8 cellular contexts compared by ENCODE assay signal in the genomic region with DNA sequence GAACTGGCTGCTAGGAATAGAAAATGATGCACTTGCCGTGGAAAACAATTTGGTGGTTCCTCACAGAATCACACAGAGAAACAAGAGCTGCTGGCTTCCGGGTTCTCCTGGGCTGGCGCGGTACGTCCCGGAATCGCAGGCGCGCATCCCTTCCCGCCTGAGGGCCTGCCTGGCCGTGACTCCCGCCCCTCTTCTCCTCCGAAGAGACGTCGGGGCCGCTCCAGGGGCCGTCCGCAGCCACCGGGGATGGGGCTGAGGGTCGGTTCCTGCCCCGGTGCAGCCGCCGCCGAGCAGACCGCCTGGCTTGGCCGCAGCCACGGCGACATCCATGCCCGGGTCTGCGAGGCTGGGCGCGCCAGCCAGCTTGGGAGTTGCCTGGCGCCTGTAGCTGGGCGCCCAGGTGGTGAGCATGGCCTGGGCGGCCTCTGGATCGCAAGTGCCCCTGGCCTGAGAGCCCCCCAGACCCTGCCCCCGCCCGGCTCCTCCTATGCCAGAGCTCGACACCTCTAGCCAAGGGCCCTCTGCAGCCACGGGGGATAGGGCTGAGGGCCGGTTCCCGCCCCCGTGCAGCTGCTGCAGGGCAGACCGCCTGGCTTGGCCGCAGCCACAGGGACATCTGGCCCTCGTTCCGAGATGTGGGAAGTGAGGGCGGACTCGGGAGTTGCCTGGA.
DNase-seq lines count a peak whose midpoint lies in the region; ATAC-seq, FAIRE-seq and TF ChIP-seq lines count a peak whose summit lies in the region.
"Not testable (repeated sequence)": the region's sequence is repeated elsewhere in the genome, so short reads cannot be mapped to it uniquely, and the experiment has no call there.

No MANE protein-coding gene starts in this region.

- intact Hi-C loops in HepG2 (cut with micrococcal nuclease; ENCODE audit: unreplicated experiment), result not testable (repeated sequence)

- DNase-seq in A172 (ENCODE audit: low spot score), result peak; percentile 1
- peak; percentile 36 for DNase-seq in NAMALWA (ENCODE audit: low spot score)
- DNase-seq in activated T-cell treated with anti-CD3 and anti-CD28 coated beads for 48 hours (ENCODE audit: low read depth), result peak; percentile 32
- DNase-seq in ecto neural progenitor cell (ENCODE audit: low spot score), result peak; percentile 49
- DNase-seq in HepG2 (ENCODE audit: low spot score), result not testable (repeated sequence)

- TSS peak; percentile 38 for BruUV-seq in HepG2 (replicated peaks; lab: Mats Ljungman, UMichigan)

- POLR2A ChIA-PET in HepG2 (lab: Yijun Ruan, JAX), result not testable (repeated sequence)

- not testable (repeated sequence) for H2AFZ ChIP-seq in HepG2 (ENCODE audit: low read length)

- H3K9ac ChIP-seq in HepG2 (ENCODE audit: insufficient read depth, low read depth, low read length), result not testable (repeated sequence)

- TF ChIP-seq CTCF in HepG2 (CRISPR knock-in tag; IDR thresholded peaks at IDR 0.05), result not testable (repeated sequence)

- CTCF ChIA-PET in HepG2 (lab: Yijun Ruan, JAX; ENCODE audit: low intra/inter-chr PET ratio, low total read pairs), result not testable (repeated sequence)

- H3K36me3 ChIP-seq in HepG2 (replicated peaks in 1 of 2; ENCODE audit: control insufficient read depth in 1 of 2, insufficient read depth in 2 of 2, low read length in 2 of 2), result not testable (repeated sequence)

- H3K4me2 ChIP-seq in HepG2 (ENCODE audit: low read depth, low read length), result peak overlapping the region; percentile 55

- not testable (repeated sequence) for H4K20me1 ChIP-seq in HepG2 (ENCODE audit: insufficient read depth, low read length)

- H3K4me3 ChIP-seq in HepG2 (replicated peaks in 1 of 3; ENCODE audit: insufficient read depth in 1 of 3, low read depth in 2 of 3, low read length in 3 of 3), result peak overlapping the region; percentile 30 to 52 (median 50); a peak in 4 of 6 replicates
- peak overlapping the region; percentile 15 to 63 (median 33) for H3K4me3 ChIP-seq in skin epidermis

- H3K27ac ChIP-seq in HepG2 (ENCODE audit: extremely low read length, insufficient read depth, low read length), result not testable (repeated sequence)
- peak overlapping the region in 7 of 21 experiments; percentile 16 to 74 (median 63) for H3K27ac ChIP-seq in skin epidermis

- peak; percentile 22 for TF ChIP-seq POLR2A in GM18951 (IDR thresholded peaks at IDR 0.05; ENCODE audit: extremely low read depth, insufficient read depth, insufficient read length)
- TF ChIP-seq POLR2A in HepG2 (IDR thresholded peaks at IDR 0.05; ENCODE audit: insufficient read depth in 1 of 2, low read depth in 2 of 2, low read length in 2 of 2), result not testable (repeated sequence)

- in situ Hi-C loops in GM18951 (cut with MboI; ENCODE audit: low sequenced_read_pairs, unreplicated experiment); HepG2 (cut with HindIII; ENCODE audit: extremely low pct_ligation_motif_present, low pct_unique_long_range_greater_than_20kb): not testable (repeated sequence)

- H3K9me3 ChIP-seq in HepG2 (ENCODE audit: low read length), result not testable (repeated sequence)

- not testable (repeated sequence) for TF ChIP-seq EP300 in HepG2 (IDR thresholded peaks at IDR 0.05; ENCODE audit: low read depth in 2 of 2, low read length in 2 of 2); HepG2 (CRISPR knock-in tag; IDR thresholded peaks at IDR 0.05; ENCODE audit: borderline replicate concordance)

- ATAC-seq in HG02763 (IDR thresholded peaks at IDR 0.05; ENCODE audit: unreplicated experiment) (peak; percentile 28), HepG2 (peak; percentile 56)

- WGBS in HepG2 (ENCODE audit: low lambda C conversion rate), result 33% methylated on average over 12 of the region's 49 CpGs

- H3K27me3 ChIP-seq in HepG2 (ENCODE audit: control insufficient read depth in 1 of 2, insufficient read depth in 2 of 2, low read length in 2 of 2), result not testable (repeated sequence)

- TF ChIP-seq RAD21 in HepG2 (CRISPR knock-in tag; IDR thresholded peaks at IDR 0.05), result not testable (repeated sequence)

- FAIRE-seq in HepG2 (lab: Jason Lieb, UNC), result not testable (repeated sequence)

- H3K79me2 ChIP-seq in HepG2 (ENCODE audit: insufficient read depth, low read length), result not testable (repeated sequence)

- not testable (repeated sequence) for H3K4me1 ChIP-seq in HepG2 (ENCODE audit: insufficient read depth, low read length)

TF ChIP-seq in HepG2, 621 proteins besides CTCF, POLR2A, EP300 and RAD21 (continues in another document):
- TF ChIP-seq KMT2A (CRISPR knock-in tag; IDR thresholded peaks at IDR 0.05) (peak; percentile 33; the same call in 1 of the 2 replicates), GABPB1 (CRISPR knock-in tag; IDR thresholded peaks at IDR 0.05) (peak; percentile 64), HOXA3 (CRISPR knock-in tag; IDR thresholded peaks at IDR 0.05) (peak; percentile 41; the same call in 1 of the 2 replicates), RBFOX2 (IDR thresholded peaks at IDR 0.05; ENCODE audit: low read depth, low read length) (0 out of 2 replicates have a peak, but pooled peaks have one; percentile 34), PHF8 (CRISPR knock-in tag; IDR thresholded peaks at IDR 0.05) (peak; percentile 53)
- TF ChIP-seq, protein P1, sequence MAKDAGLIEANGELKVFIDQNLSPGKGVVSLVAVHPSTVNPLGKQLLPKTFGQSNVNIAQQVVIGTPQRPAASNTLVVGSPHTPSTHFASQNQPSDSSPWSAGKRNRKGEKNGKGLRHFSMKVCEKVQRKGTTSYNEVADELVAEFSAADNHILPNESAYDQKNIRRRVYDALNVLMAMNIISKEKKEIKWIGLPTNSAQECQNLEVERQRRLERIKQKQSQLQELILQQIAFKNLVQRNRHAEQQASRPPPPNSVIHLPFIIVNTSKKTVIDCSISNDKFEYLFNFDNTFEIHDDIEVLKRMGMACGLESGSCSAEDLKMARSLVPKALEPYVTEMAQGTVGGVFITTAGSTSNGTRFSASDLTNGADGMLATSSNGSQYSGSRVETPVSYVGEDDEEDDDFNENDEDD (CRISPR knock-in tag; IDR thresholded peaks at IDR 0.05; ENCODE audit: borderline replicate concordance), result peak; percentile 74; the same call in 1 of the 2 replicates
- TF ChIP-seq, protein P2, sequence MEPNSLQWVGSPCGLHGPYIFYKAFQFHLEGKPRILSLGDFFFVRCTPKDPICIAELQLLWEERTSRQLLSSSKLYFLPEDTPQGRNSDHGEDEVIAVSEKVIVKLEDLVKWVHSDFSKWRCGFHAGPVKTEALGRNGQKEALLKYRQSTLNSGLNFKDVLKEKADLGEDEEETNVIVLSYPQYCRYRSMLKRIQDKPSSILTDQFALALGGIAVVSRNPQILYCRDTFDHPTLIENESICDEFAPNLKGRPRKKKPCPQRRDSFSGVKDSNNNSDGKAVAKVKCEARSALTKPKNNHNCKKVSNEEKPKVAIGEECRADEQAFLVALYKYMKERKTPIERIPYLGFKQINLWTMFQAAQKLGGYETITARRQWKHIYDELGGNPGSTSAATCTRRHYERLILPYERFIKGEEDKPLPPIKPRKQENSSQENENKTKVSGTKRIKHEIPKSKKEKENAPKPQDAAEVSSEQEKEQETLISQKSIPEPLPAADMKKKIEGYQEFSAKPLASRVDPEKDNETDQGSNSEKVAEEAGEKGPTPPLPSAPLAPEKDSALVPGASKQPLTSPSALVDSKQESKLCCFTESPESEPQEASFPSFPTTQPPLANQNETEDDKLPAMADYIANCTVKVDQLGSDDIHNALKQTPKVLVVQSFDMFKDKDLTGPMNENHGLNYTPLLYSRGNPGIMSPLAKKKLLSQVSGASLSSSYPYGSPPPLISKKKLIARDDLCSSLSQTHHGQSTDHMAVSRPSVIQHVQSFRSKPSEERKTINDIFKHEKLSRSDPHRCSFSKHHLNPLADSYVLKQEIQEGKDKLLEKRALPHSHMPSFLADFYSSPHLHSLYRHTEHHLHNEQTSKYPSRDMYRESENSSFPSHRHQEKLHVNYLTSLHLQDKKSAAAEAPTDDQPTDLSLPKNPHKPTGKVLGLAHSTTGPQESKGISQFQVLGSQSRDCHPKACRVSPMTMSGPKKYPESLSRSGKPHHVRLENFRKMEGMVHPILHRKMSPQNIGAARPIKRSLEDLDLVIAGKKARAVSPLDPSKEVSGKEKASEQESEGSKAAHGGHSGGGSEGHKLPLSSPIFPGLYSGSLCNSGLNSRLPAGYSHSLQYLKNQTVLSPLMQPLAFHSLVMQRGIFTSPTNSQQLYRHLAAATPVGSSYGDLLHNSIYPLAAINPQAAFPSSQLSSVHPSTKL (CRISPR knock-in tag; IDR thresholded peaks at IDR 0.05), result peak; percentile 37; the same call in 1 of the 2 replicates
- TF ChIP-seq, protein P3, sequence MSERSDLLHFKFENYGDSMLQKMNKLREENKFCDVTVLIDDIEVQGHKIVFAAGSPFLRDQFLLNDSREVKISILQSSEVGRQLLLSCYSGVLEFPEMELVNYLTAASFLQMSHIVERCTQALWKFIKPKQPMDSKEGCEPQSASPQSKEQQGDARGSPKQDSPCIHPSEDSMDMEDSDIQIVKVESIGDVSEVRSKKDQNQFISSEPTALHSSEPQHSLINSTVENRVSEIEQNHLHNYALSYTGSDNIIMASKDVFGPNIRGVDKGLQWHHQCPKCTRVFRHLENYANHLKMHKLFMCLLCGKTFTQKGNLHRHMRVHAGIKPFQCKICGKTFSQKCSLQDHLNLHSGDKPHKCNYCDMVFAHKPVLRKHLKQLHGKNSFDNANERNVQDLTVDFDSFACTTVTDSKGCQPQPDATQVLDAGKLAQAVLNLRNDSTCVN (CRISPR knock-in tag; IDR thresholded peaks at IDR 0.05; ENCODE audit: borderline replicate concordance), result 0 out of 2 replicates have a peak, but pooled peaks have one; percentile 48
- TF ChIP-seq, protein P4, sequence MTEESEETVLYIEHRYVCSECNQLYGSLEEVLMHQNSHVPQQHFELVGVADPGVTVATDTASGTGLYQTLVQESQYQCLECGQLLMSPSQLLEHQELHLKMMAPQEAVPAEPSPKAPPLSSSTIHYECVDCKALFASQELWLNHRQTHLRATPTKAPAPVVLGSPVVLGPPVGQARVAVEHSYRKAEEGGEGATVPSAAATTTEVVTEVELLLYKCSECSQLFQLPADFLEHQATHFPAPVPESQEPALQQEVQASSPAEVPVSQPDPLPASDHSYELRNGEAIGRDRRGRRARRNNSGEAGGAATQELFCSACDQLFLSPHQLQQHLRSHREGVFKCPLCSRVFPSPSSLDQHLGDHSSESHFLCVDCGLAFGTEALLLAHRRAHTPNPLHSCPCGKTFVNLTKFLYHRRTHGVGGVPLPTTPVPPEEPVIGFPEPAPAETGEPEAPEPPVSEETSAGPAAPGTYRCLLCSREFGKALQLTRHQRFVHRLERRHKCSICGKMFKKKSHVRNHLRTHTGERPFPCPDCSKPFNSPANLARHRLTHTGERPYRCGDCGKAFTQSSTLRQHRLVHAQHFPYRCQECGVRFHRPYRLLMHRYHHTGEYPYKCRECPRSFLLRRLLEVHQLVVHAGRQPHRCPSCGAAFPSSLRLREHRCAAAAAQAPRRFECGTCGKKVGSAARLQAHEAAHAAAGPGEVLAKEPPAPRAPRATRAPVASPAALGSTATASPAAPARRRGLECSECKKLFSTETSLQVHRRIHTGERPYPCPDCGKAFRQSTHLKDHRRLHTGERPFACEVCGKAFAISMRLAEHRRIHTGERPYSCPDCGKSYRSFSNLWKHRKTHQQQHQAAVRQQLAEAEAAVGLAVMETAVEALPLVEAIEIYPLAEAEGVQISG (CRISPR knock-in tag; IDR thresholded peaks at IDR 0.05), result peak; percentile 40; the same call in 1 of the 2 replicates
